Comparison of ENCODE assay signal across 28 cellular contexts in genomic region chr10:834493-834892, GRCh38.
"Had no signal": no experiment of that assay in that cellular context is flagged by ENCODE, and none has a peak within 500 bp of the region (broad histone marks: within the 10 kb centered on the region; RNA-seq: fewer than 3 reads in every experiment).

No MANE protein-coding gene starts in this region.

- H3K4me3 ChIP-seq: colonic mucosa, coronary artery, dorsolateral prefrontal cortex, esophagus muscularis mucosa, esophagus squamous epithelium, gastrocnemius medialis, gastroesophageal sphincter, heart left ventricle, heart right ventricle had no signal

- H3K27me3 ChIP-seq: colonic mucosa, dorsolateral prefrontal cortex, esophagus muscularis mucosa, esophagus squamous epithelium, foreskin keratinocyte, gastrocnemius medialis, gastroesophageal sphincter, heart left ventricle, heart right ventricle had no signal

- H3K9me3 ChIP-seq: colonic mucosa, esophagus muscularis mucosa, esophagus squamous epithelium, gastrocnemius medialis, gastroesophageal sphincter, heart left ventricle, heart right ventricle had no signal

- DNase-seq: colonic mucosa; cortex of kidney; dermis blood vessel endothelial cell; dorsolateral prefrontal cortex; effector CD4-positive, alpha-beta T cell; effector CD8-positive, alpha-beta T cell; effector memory CD4-positive, alpha-beta T cell; effector memory CD8-positive, alpha-beta T cell; endodermal cell; erythroblast; esophagus squamous epithelium; foreskin fibroblast; foreskin keratinocyte; foreskin melanocyte; gastrocnemius medialis; glutamatergic neuron; head of caudate nucleus; heart left ventricle; heart right ventricle had no signal

- ATAC-seq: effector memory CD8-positive, alpha-beta T cell; esophagus mucosa; foreskin keratinocyte; gastrocnemius medialis; gastroesophageal sphincter; heart left ventricle; heart right ventricle had no signal

- H3K27ac ChIP-seq: colonic mucosa, coronary artery, dorsolateral prefrontal cortex, epithelial cell of prostate, esophagus muscularis mucosa, esophagus squamous epithelium, foreskin keratinocyte, gastrocnemius medialis, gastroesophageal sphincter, heart left ventricle, heart right ventricle had no signal

- FAIRE-seq: colon, endometrium, endothelial cell of umbilical vein, frontal cortex had no signal

- H3K4me1 ChIP-seq: colonic mucosa, esophagus squamous epithelium, foreskin keratinocyte, gastrocnemius medialis, heart left ventricle, heart right ventricle had no signal
